In the genomic region with DNA sequence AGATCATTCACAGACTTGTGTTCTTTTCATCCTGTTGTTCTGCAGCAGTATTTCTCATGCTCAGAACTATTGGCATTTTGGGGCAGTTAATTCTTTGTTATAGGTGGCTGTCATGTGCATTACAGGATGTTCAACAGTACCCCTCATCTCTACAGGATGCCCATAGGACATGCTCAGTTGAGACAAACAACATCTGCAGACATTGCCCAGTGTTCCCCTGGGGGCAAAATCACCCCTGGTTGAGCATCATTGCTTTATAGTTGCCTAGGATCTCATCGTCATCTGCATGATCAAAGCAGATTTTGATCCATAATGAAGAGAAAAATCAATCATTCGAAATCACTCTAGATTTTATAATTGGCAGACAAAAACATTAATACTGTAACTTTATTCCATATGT, we compare ENCODE assay signal across 20 cellular contexts.
"Had no signal": no experiment of that assay in that cellular context is flagged by ENCODE, and none has a peak within 500 bp of the region (broad histone marks: within the 10 kb centered on the region; RNA-seq: fewer than 3 reads in every experiment).

No MANE protein-coding gene starts in this region.

- H3K4me1 ChIP-seq: esophagus muscularis mucosa, left ventricle myocardium inferior, lower lobe of right lung, pancreas, suprapubic skin, thyroid gland had no signal

- H3K36me3 ChIP-seq: esophagus muscularis mucosa, left ventricle myocardium inferior, lower lobe of right lung, pancreas, suprapubic skin, thyroid gland had no signal

- ATAC-seq: effector memory CD8-positive, alpha-beta T cell; lower lobe of right lung; pancreas; right cardiac atrium; stimulated activated naive CD8-positive, alpha-beta T cell treated with anti-CD3 and anti-CD28 coated beads, Interleukin-15, Interleukin-2, amounts not matched to agents 100 U/mL and 50 U/mL, for 24 hours had no signal

- H3K4me3 ChIP-seq: esophagus muscularis mucosa, left ventricle myocardium inferior, lower lobe of right lung, pancreas, suprapubic skin, thyroid gland had no signal

- H3K4me1 Mint-ChIP-seq: immature natural killer cell, nephron had no signal

- H3K9me3 Mint-ChIP-seq: dendritic cell treated with granulocyte-macrophage colony-stimulating factor and Interleukin-4, amounts not matched to agents 40 ng/mL and 50 ng/mL, for 4 days; effector memory CD8-positive, alpha-beta T cell; immature natural killer cell; type B pancreatic cell had no signal

- H3K9me3 ChIP-seq: esophagus muscularis mucosa, lower lobe of right lung, pancreas, suprapubic skin, thyroid gland had no signal

- H3K27me3 ChIP-seq: esophagus muscularis mucosa, pancreas, suprapubic skin, thyroid gland had no signal

- H3K27ac Mint-ChIP-seq: dendritic cell treated with granulocyte-macrophage colony-stimulating factor and Interleukin-4, amounts not matched to agents 40 ng/mL and 50 ng/mL, for 4 days; nephron; progenitor cell of endocrine pancreas; type B pancreatic cell had no signal

- H3K36me3 Mint-ChIP-seq: immature natural killer cell, type B pancreatic cell had no signal

- H3K27ac ChIP-seq: epithelial cell of prostate, esophagus muscularis mucosa, left ventricle myocardium inferior, lower lobe of right lung, pancreas, suprapubic skin, thyroid gland had no signal

- DNase-seq: effector memory CD8-positive, alpha-beta T cell; immature natural killer cell; left ventricle myocardium inferior; lower lobe of right lung; mesenchymal stem cell; midbrain; occipital lobe; pancreas; right cardiac atrium; small intestine; stimulated activated CD4-positive, alpha-beta T cell treated with anti-CD3 and anti-CD28 coated beads, Interleukin-12 subunit alpha, Interleukin-12 subunit beta, amount 100 ng/mL, for 4 hours; stimulated activated naive CD8-positive, alpha-beta T cell treated with anti-CD3 and anti-CD28 coated beads, Interleukin-15, Interleukin-2, amounts not matched to agents 100 U/mL and 50 U/mL, for 24 hours; thyroid gland had no signal

- H3K4me3 Mint-ChIP-seq: dendritic cell treated with granulocyte-macrophage colony-stimulating factor and Interleukin-4, amounts not matched to agents 40 ng/mL and 50 ng/mL, for 4 days; effector memory CD8-positive, alpha-beta T cell; immature natural killer cell; nephron; type B pancreatic cell had no signal

- H3K27me3 Mint-ChIP-seq: dendritic cell treated with granulocyte-macrophage colony-stimulating factor and Interleukin-4, amounts not matched to agents 40 ng/mL and 50 ng/mL, for 4 days; effector memory CD8-positive, alpha-beta T cell; progenitor cell of endocrine pancreas; type B pancreatic cell had no signal
